Comparison of ENCODE assay signal across 8 cellular contexts in the genomic region with DNA sequence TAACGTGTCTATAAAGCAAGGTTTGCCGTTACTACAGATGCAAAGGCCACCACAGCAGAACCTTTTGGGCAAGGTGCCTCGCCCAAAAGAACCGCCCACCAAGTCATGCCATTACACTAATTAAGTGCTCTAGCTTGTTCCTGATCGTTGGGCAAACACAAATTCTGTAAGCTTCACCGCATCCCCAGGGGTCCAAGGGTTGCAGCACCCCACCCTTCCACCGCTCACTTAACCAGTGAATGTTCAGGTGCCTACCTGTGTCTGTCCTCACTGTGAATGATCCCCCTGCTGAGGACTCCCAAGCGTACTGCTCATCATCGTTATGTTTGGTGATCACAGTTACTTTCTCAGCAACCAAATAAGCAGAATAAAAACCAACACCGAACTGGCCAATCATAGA. TPM values are rescaled to one million over a fixed set of nuclear protein-coding genes. Genes with fewer than 3 reads are reported as not detected.
DNase-seq lines count a peak whose midpoint lies in the region; ATAC-seq lines count a peak whose summit lies in the region.

No MANE protein-coding gene starts in this region.

- WGBS in thymus = 70% methylated on average over 10 of the region's 10 CpGs

- DNase-seq in activated CD8-positive, alpha-beta memory T cell treated with anti-CD3 and anti-CD28 coated beads, Interleukin-2, amount 10 ng/mL, durations not matched to agents 7 days and 5 days = peak; percentile 43
- no peak for DNase-seq in activated CD8-positive, alpha-beta memory T cell treated with anti-CD3 and anti-CD28 coated beads, Interleukin-2, amount 50 U/mL, for 4 hours
- DNase-seq in activated effector memory CD4-positive, alpha-beta T cell treated with anti-CD3 and anti-CD28 coated beads, Interleukin-2, amount 50 U/mL, for 16 hours = no peak

- H3K36me3 Mint-ChIP-seq in activated CD8-positive, alpha-beta memory T cell treated with anti-CD3 and anti-CD28 coated beads, Interleukin-2, amount 10 ng/mL, durations not matched to agents 7 days and 5 days = peaks cover 59% of the 10 kb centered on the region
- peaks cover 43% of the 10 kb centered on the region for H3K36me3 Mint-ChIP-seq in activated naive CD8-positive, alpha-beta T cell

- CTCF ChIA-PET in activated CD8-positive, alpha-beta memory T cell treated with anti-CD3 and anti-CD28 coated beads, Interleukin-2, amount 10 ng/mL, durations not matched to agents 7 days and 5 days (lab: Charles Lee) = interaction anchor here (1.5 to 2.6 kb wide), 5 partner anchors 11 to 364 kb away, joined by 5 to 12 read pairs (median 5); no protein-coding TSS in a partner anchor

- H3K4me1 Mint-ChIP-seq in activated CD8-positive, alpha-beta memory T cell treated with anti-CD3 and anti-CD28 coated beads, Interleukin-2, amount 10 ng/mL, durations not matched to agents 7 days and 5 days = peaks cover 66% of the 10 kb centered on the region
- peaks cover 65% of the 10 kb centered on the region for H3K4me1 Mint-ChIP-seq in activated naive CD8-positive, alpha-beta T cell (ENCODE audit: low read depth)

- no peaks in the 10 kb centered on the region for H3K9me3 Mint-ChIP-seq in activated CD8-positive, alpha-beta memory T cell treated with anti-CD3 and anti-CD28 coated beads, Interleukin-2, amount 10 ng/mL, durations not matched to agents 7 days and 5 days (ENCODE audit: low read depth)
- H3K9me3 Mint-ChIP-seq in activated naive CD8-positive, alpha-beta T cell (ENCODE audit: low read depth) = no peaks in the 10 kb centered on the region

- H3K36me3 ChIP-seq in thymus (ENCODE audit: control insufficient read depth, insufficient read depth) = peaks cover 40% of the 10 kb centered on the region

- no peak for ATAC-seq in activated CD8-positive, alpha-beta memory T cell treated with anti-CD3 and anti-CD28 coated beads, Interleukin-2, amount 10 ng/mL, durations not matched to agents 7 days and 5 days
- no peak for ATAC-seq in GM21576 (IDR thresholded peaks at IDR 0.05; ENCODE audit: unreplicated experiment)
- ATAC-seq in HG03045 (IDR thresholded peaks at IDR 0.05; ENCODE audit: unreplicated experiment) = no peak

- peak overlapping the region; percentile 100 for H3K27ac ChIP-seq in layer of hippocampus (ENCODE audit: low read depth, low read length)
- H3K27ac ChIP-seq in thymus (ENCODE audit: low read depth) = no peak overlapping the region

- peak overlapping the region; percentile 93 for H3K4me3 Mint-ChIP-seq in activated CD8-positive, alpha-beta memory T cell treated with anti-CD3 and anti-CD28 coated beads, Interleukin-2, amount 10 ng/mL, durations not matched to agents 7 days and 5 days
- peak overlapping the region; percentile 94 for H3K4me3 Mint-ChIP-seq in activated naive CD8-positive, alpha-beta T cell

- H3K27ac Mint-ChIP-seq in activated CD8-positive, alpha-beta memory T cell treated with anti-CD3 and anti-CD28 coated beads, Interleukin-2, amount 10 ng/mL, durations not matched to agents 7 days and 5 days = peak overlapping the region; percentile 93
- peak overlapping the region; percentile 91 for H3K27ac Mint-ChIP-seq in activated naive CD8-positive, alpha-beta T cell

- no peaks in the 10 kb centered on the region for H3K27me3 Mint-ChIP-seq in activated CD8-positive, alpha-beta memory T cell treated with anti-CD3 and anti-CD28 coated beads, Interleukin-2, amount 10 ng/mL, durations not matched to agents 7 days and 5 days
- H3K27me3 Mint-ChIP-seq in activated naive CD8-positive, alpha-beta T cell = no peaks in the 10 kb centered on the region

- H3K4me1 ChIP-seq in thymus (ENCODE audit: control insufficient read depth, insufficient read depth, low read length) = peaks cover 12% of the 10 kb centered on the region

- no peaks in the 10 kb centered on the region for H3K27me3 ChIP-seq in layer of hippocampus (ENCODE audit: control insufficient read depth, insufficient read depth, low read length)
- H3K27me3 ChIP-seq in thymus (ENCODE audit: control insufficient read depth, insufficient read depth) = no peaks in the 10 kb centered on the region

- H3K9me3 ChIP-seq in thymus (ENCODE audit: control insufficient read depth) = no peaks in the 10 kb centered on the region

- peak overlapping the region; percentile 98 for H3K4me3 ChIP-seq in thymus (ENCODE audit: low read length)

RNA-seq across cellular contexts. Expression of gene HSP90AA1, which starts 1.3 kb away (rescaled TPM):
- 100 to 1,000 TPM; 543 to 668 TPM for total RNA-seq in activated CD8-positive, alpha-beta memory T cell treated with anti-CD3 and anti-CD28 coated beads, Interleukin-2, amount 10 ng/mL, durations not matched to agents 7 days and 5 days
- 251 TPM for polyA plus RNA-seq in thymus

RNA-seq across cellular contexts. Expression of gene WDR20, which starts 54.2 kb away (rescaled TPM):
- total RNA-seq in activated CD8-positive, alpha-beta memory T cell treated with anti-CD3 and anti-CD28 coated beads, Interleukin-2, amount 10 ng/mL, durations not matched to agents 7 days and 5 days = 10 to 100 TPM; 32.6 to 33.6 TPM
- polyA plus RNA-seq in thymus = 16.4 TPM
